8 cellular contexts compared by ENCODE assay signal in the genomic region with DNA sequence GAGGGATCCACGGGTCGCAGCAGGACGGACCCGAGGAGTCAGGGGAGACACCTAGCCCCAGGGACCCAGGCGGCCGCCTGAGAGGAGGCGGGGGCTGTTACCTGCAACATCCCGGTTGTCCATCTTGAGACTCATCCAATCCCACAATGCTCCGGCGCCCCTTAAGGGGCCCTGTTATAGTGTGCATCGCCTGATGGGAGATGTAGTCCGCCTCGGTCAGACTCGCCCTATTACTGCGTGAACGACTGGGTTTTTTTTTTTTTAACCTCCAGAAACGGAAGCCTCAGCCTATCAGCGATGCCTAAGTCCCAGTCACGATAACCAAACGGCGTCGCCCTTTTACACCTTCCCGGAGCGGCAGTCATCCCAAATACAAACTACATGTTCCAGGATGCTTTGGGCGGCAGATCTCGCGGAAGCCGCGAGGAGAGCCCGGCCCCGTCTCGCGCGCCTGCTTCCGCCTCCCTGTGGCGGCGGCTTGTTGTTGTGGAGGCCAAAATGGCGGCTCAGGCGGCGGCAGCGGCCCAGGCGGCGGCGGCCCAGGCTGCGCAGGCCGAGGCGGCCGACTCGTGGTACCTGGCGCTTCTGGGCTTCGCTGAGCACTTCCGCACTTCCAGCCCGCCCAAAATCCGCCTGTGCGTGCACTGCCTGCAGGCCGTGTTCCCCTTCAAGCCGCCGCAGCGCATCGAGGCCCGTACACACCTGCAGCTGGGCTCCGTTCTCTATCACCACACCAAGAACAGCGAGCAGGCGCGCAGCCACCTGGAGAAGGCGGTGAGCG. TPM values are rescaled to one million over a fixed set of nuclear protein-coding genes. Genes with fewer than 3 reads are reported as not detected.
DNase-seq lines count a peak whose midpoint lies in the region; ATAC-seq and TF ChIP-seq lines count a peak whose summit lies in the region.

A gene with protein sequence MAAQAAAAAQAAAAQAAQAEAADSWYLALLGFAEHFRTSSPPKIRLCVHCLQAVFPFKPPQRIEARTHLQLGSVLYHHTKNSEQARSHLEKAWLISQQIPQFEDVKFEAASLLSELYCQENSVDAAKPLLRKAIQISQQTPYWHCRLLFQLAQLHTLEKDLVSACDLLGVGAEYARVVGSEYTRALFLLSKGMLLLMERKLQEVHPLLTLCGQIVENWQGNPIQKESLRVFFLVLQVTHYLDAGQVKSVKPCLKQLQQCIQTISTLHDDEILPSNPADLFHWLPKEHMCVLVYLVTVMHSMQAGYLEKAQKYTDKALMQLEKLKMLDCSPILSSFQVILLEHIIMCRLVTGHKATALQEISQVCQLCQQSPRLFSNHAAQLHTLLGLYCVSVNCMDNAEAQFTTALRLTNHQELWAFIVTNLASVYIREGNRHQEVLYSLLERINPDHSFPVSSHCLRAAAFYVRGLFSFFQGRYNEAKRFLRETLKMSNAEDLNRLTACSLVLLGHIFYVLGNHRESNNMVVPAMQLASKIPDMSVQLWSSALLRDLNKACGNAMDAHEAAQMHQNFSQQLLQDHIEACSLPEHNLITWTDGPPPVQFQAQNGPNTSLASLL (plus strand): TSS at position 468 of the 781 bp plus-strand sequence. CDS start 31 bp downstream, at position 499.
A gene with protein sequence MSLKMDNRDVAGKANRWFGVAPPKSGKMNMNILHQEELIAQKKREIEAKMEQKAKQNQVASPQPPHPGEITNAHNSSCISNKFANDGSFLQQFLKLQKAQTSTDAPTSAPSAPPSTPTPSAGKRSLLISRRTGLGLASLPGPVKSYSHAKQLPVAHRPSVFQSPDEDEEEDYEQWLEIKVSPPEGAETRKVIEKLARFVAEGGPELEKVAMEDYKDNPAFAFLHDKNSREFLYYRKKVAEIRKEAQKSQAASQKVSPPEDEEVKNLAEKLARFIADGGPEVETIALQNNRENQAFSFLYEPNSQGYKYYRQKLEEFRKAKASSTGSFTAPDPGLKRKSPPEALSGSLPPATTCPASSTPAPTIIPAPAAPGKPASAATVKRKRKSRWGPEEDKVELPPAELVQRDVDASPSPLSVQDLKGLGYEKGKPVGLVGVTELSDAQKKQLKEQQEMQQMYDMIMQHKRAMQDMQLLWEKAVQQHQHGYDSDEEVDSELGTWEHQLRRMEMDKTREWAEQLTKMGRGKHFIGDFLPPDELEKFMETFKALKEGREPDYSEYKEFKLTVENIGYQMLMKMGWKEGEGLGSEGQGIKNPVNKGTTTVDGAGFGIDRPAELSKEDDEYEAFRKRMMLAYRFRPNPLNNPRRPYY (minus strand): TSS at position 148 of the 781 bp plus-strand sequence. CDS start 13 bp downstream, at position 135.

- H3K36me3 Mint-ChIP-seq in T-helper 17 cell (ENCODE audit: low read depth), result peaks cover 2% of the 10 kb centered on the region

- in situ Hi-C loops in GM13977 (cut with MboI; ENCODE audit: low pct_unique_long_range_greater_than_20kb, low sequenced_read_pairs, unreplicated experiment), result no loop called here

- no peaks in the 10 kb centered on the region for H3K36me3 ChIP-seq in uterus

- H3K4me1 Mint-ChIP-seq in T-helper 17 cell, result peaks cover 18% of the 10 kb centered on the region

- H3K4me1 ChIP-seq in right cardiac atrium (ENCODE audit: control insufficient read depth, insufficient read depth, low read length), result peaks cover 6% of the 10 kb centered on the region
- peaks cover 0 to 9% of the 10 kb centered on the region in 2 donors for H3K4me1 ChIP-seq in uterus

- intact Hi-C loops in right cardiac atrium (cut with DNase I), result loop anchor here in 1 of 4 donors (10.0 kb wide), 1 partner anchor 126 kb away; the partner anchor contains the start of genes BORCS8 and RFXANK
- intact Hi-C loops in uterus (cut with DNase I; ENCODE audit: low total_unique reads), result no loop called here

- H3K27me3 ChIP-seq in right cardiac atrium (ENCODE audit: control insufficient read depth, insufficient read depth) (no peaks in the 10 kb centered on the region), uterus (no peaks in the 10 kb centered on the region)

- peak; percentile 16 for TF ChIP-seq CTCF in GM13977 (IDR thresholded peaks at IDR 0.05; ENCODE audit: extremely low read depth, insufficient read depth, missing control alignments)
- TF ChIP-seq CTCF in uterus (IDR thresholded peaks at IDR 0.05), result peak; percentile 16 to 79 (median 58)

- under 1% methylated on average over 67 of the region's 67 CpGs for WGBS in right cardiac atrium

- peak within 1 kb of the TSS; percentile 93 for H3K4me3 Mint-ChIP-seq in T-helper 17 cell

- peak within 1 kb of the TSS; percentile 95 for H3K27ac Mint-ChIP-seq in T-helper 17 cell

- no peaks in the 10 kb centered on the region for H3K9me3 ChIP-seq in T-helper 17 cell (ENCODE audit: control insufficient read depth, low read length, poor library complexity, severe bottlenecking)
- no peaks in the 10 kb centered on the region for H3K9me3 ChIP-seq in right cardiac atrium (ENCODE audit: control insufficient read depth, low read length)
- H3K9me3 ChIP-seq in uterus, result no peaks in the 10 kb centered on the region

- H3K27ac ChIP-seq in angular gyrus (ENCODE audit: low read depth, low read length), result peak within 1 kb of the TSS; percentile 97
- peak within 1 kb of the TSS; percentile 87 for H3K27ac ChIP-seq in right cardiac atrium (ENCODE audit: low read length)
- peak within 1 kb of the TSS; percentile 88 to 89 for H3K27ac ChIP-seq in uterus

- ATAC-seq in HG02870 (IDR thresholded peaks at IDR 0.05; ENCODE audit: unreplicated experiment) (peak; percentile 89), T-helper 17 cell (peak; percentile 89), right cardiac atrium (peak; percentile 96 to 97)

- H3K4me3 ChIP-seq in right cardiac atrium (ENCODE audit: low read length) (peak within 1 kb of the TSS; percentile 81), uterus (peak within 1 kb of the TSS; percentile 85 to 98)

- H3K27me3 Mint-ChIP-seq in T-helper 17 cell, result no peaks in the 10 kb centered on the region

- TF ChIP-seq POLR2A in uterus (IDR thresholded peaks at IDR 0.05), result peak; percentile 29 to 42

- peak; percentile 97 for DNase-seq in GM13977 (ENCODE audit: low spot score)
- DNase-seq in NCI-H146 treated with DMSO at 0.1 percent for 48 hours (lab: John Stamatoyannopoulos, UW; ENCODE audit: unreplicated experiment), result peak; percentile 97
- DNase-seq in T-helper 17 cell, result peak; percentile 82 to 86 (median 85)
- DNase-seq in right cardiac atrium, result peak; percentile 89 to 95 (median 95)
- peak; percentile 74 for DNase-seq in pulmonary artery endothelial cell (ENCODE audit: low read depth, low spot score)
- DNase-seq in uterus, result peak; percentile 87 to 88

RNA-seq across cellular contexts. Expression of the first gene that starts in this region (rescaled TPM):
- total RNA-seq in T-helper 17 cell (100 to 1,000 TPM; 129 to 130 TPM), right cardiac atrium (10 to 100 TPM; 26.5 to 36.2 (median 32.2) TPM), pulmonary artery endothelial cell (23.7 and 29.1 TPM in 2 replicates), uterus (10 to 100 TPM; 32.4 to 87.6 (median 70.0) TPM)
- polyA plus RNA-seq in right cardiac atrium, result 20.5 TPM

RNA-seq across cellular contexts. Expression of the second gene that starts in this region (rescaled TPM):
- total RNA-seq in T-helper 17 cell (10 to 100 TPM; 50.8 to 60.2 TPM), right cardiac atrium (10 to 100 TPM; 34.8 to 44.9 (median 41.5) TPM), pulmonary artery endothelial cell (23.9 and 28.7 TPM in 2 replicates), uterus (10 to 100 TPM in 2 of 4 donors, 1 to 10 TPM in 2; 9.5 to 43.6 (median 14.0) TPM)
- polyA plus RNA-seq in right cardiac atrium, result 27.4 TPM

Comparison
In these comparisons a context has a peak if more than half of its experiments do, and no peak if none do; other contexts are left out.
1. Peak in every context shown above with its lines: DNase-seq, ATAC-seq, H3K4me3 ChIP-seq and H3K27ac ChIP-seq.